Comparison of ENCODE assay signal across 16 cellular contexts in genomic region chr21:27219068-27219467, GRCh38.
A peak's percentile ranks its signal among the peaks of the same experiment; 100 is the strongest.
DNase-seq lines count a peak whose midpoint lies in the region; ATAC-seq and TF ChIP-seq lines count a peak whose summit lies in the region.
"Had no signal": no experiment of that assay in that cellular context is flagged by ENCODE, and none has a peak within 500 bp of the region (broad histone marks: within the 10 kb centered on the region; RNA-seq: fewer than 3 reads in every experiment).

No MANE protein-coding gene starts in this region.

- ATAC-seq in GM18517 (IDR thresholded peaks at IDR 0.05; ENCODE audit: unreplicated experiment), result no peak
- ATAC-seq: naive thymus-derived CD8-positive, alpha-beta T cell had no signal

- no peak for TF ChIP-seq RAD21 in Ishikawa (IDR thresholded peaks at IDR 0.05; ENCODE audit: low read depth)

- H3K4me3 ChIP-seq in choroid plexus epithelial cell (ENCODE audit: low read depth, low read length) (no peak overlapping the region), osteoblast (ENCODE audit: insufficient read depth, low read length) (no peak overlapping the region)

- peak; percentile 3 for DNase-seq in DMS53 treated with DMSO at 0.1 percent for 48 hours (lab: John Stamatoyannopoulos, UW; ENCODE audit: unreplicated experiment)
- DNase-seq in choroid plexus epithelial cell (ENCODE audit: low read depth), result peak; percentile 80
- no peak for DNase-seq in osteoblast (ENCODE audit: insufficient read length, low spot score, missing footprints)
- DNase-seq in NAMALWA (ENCODE audit: low spot score), result no peak
- DNase-seq in anterior cingulate cortex (lab: John Stamatoyannopoulos, UW), result no peak
- DNase-seq in NCI-H748 (lab: John Stamatoyannopoulos, UW; ENCODE audit: unreplicated experiment), result no peak
- DNase-seq: BE2C; head of caudate nucleus; immature natural killer cell; Karpas-422; naive thymus-derived CD8-positive, alpha-beta T cell; NCI-H1436 treated with DMSO at 0.1 percent for 48 hours; stimulated activated CD4-positive, alpha-beta T cell treated with anti-CD3 and anti-CD28 coated beads, Interleukin-12 subunit alpha, Interleukin-12 subunit beta, amount 100 ng/mL, for 4 hours had no signal

- H3K4me2 ChIP-seq in osteoblast (ENCODE audit: insufficient read depth, low read length), result no peak overlapping the region

- H2AFZ ChIP-seq in osteoblast (ENCODE audit: low read length), result no peak overlapping the region

- no peaks in the 10 kb centered on the region for H3K27me3 ChIP-seq in osteoblast (ENCODE audit: insufficient read depth, low read length)
- H3K27me3 ChIP-seq: BE2C had no signal

- TF ChIP-seq EP300 in Ishikawa (IDR thresholded peaks at IDR 0.05; ENCODE audit: borderline replicate concordance), result peak; percentile 95

- H3K79me2 ChIP-seq in osteoblast (ENCODE audit: insufficient read depth, low read length), result no peaks in the 10 kb centered on the region

- TF ChIP-seq CTCF in choroid plexus epithelial cell (conservative IDR thresholded peaks at IDR 0.05; ENCODE audit: low read depth, low read length) (no peak), osteoblast (IDR thresholded peaks at IDR 0.05; ENCODE audit: extremely low read depth, low read depth, low read length) (no peak)

- H3K9me3 ChIP-seq in osteoblast (ENCODE audit: low read depth, low read length), result no peaks in the 10 kb centered on the region
- H3K9me3 ChIP-seq: BE2C had no signal

- no peaks in the 10 kb centered on the region for H4K20me1 ChIP-seq in osteoblast (ENCODE audit: insufficient read depth, low read length)

- H3K27ac ChIP-seq in osteoblast (ENCODE audit: low read depth, low read length), result peak overlapping the region; percentile 35
- H3K27ac ChIP-seq: RWPE1 had no signal

- no peaks in the 10 kb centered on the region for H3K36me3 ChIP-seq in osteoblast (ENCODE audit: insufficient read depth, low read length)
- H3K36me3 ChIP-seq: BE2C had no signal

- peaks cover 12% of the 10 kb centered on the region for H3K4me1 ChIP-seq in osteoblast (ENCODE audit: insufficient read depth, low read length)

TF ChIP-seq in Ishikawa, 13 proteins besides CTCF, POLR2A, EP300 and RAD21:
- TF ChIP-seq CEBPB (IDR thresholded peaks at IDR 0.05), result peak; percentile 71
- TF ChIP-seq YY1 (IDR thresholded peaks at IDR 0.05; ENCODE audit: low read depth), result no peak
- no peak for TF ChIP-seq MAX (IDR thresholded peaks at IDR 0.05)
- TF ChIP-seq TCF12 (IDR thresholded peaks at IDR 0.05; ENCODE audit: low read depth), result peak; percentile 89
- TF ChIP-seq ZBTB7A (IDR thresholded peaks at IDR 0.05; ENCODE audit: low read depth), result no peak
- no peak for TF ChIP-seq USF1 (IDR thresholded peaks at IDR 0.05)
- TF ChIP-seq EGR1 (IDR thresholded peaks at IDR 0.05), result no peak
- TF ChIP-seq TEAD4 (IDR thresholded peaks at IDR 0.05), result peak; percentile 78
- peak; percentile 88 for TF ChIP-seq NFIC (IDR thresholded peaks at IDR 0.05)
- TF ChIP-seq FOXM1 (IDR thresholded peaks at IDR 0.05; ENCODE audit: borderline replicate concordance, low read depth), result peak; percentile 93
- no peak for TF ChIP-seq CREB1 (IDR thresholded peaks at IDR 0.05; ENCODE audit: low read depth)
- no peak for TF ChIP-seq REST (IDR thresholded peaks at IDR 0.05; ENCODE audit: low read depth)
- TF ChIP-seq TAF1 (IDR thresholded peaks at IDR 0.05; ENCODE audit: low read depth), result no peak

Comparison
In these comparisons a context has a peak if more than half of its experiments do, and no peak if none do; other contexts are left out.
1. DNase-seq: peak in DMS53 treated with DMSO at 0.1 percent for 48 hours (single experiment) and choroid plexus epithelial cell (single experiment); none in osteoblast (single experiment), NAMALWA (single experiment), anterior cingulate cortex (0 of 58) and NCI-H748 (single experiment).